ENCODE assay signal across 20 cellular contexts in genomic region chr12:30828686-30829085, GRCh38.
"Had no signal": no experiment of that assay in that cellular context is flagged by ENCODE, and none has a peak within 500 bp of the region (broad histone marks: within the 10 kb centered on the region; RNA-seq: fewer than 3 reads in every experiment).

No MANE protein-coding gene starts in this region.

- H3K27ac Mint-ChIP-seq: activated CD4-positive, alpha-beta T cell treated with anti-CD3 and anti-CD28 coated beads, Interleukin-2, amount 10 ng/mL, durations not matched to agents 7 days and 5 days; activated naive CD8-positive, alpha-beta T cell treated with anti-CD3 and anti-CD28 coated beads, Interleukin-2, amount 50 U/mL, for 24 hours; naive thymus-derived CD4-positive, alpha-beta T cell had no signal

- DNase-seq: activated CD4-positive, alpha-beta T cell treated with anti-CD3 and anti-CD28 coated beads, Interleukin-2, amount 10 ng/mL, durations not matched to agents 7 days and 5 days; activated CD8-positive, alpha-beta memory T cell treated with anti-CD3 and anti-CD28 coated beads for 24 hours; activated naive CD4-positive, alpha-beta T cell; activated naive CD8-positive, alpha-beta T cell treated with anti-CD3 and anti-CD28 coated beads, Interleukin-2, amount 50 U/mL, for 24 hours; hypothalamus; left colon; mammary epithelial cell; mucosa of descending colon; naive thymus-derived CD4-positive, alpha-beta T cell; pancreas; retina; stimulated activated CD4-positive, alpha-beta T cell treated with anti-CD3 and anti-CD28 coated beads, Interleukin-4, amount 100 ng/mL, for 24 hours; stimulated activated naive CD4-positive, alpha-beta T cell treated with Interleukin-2 at 50 U/mL for 16 hours; substantia nigra had no signal

- H3K4me3 ChIP-seq: ascending aorta, mucosa of descending colon, pancreas, skin epidermis, tibial nerve, vagina had no signal

- H3K36me3 Mint-ChIP-seq: naive thymus-derived CD4-positive, alpha-beta T cell had no signal

- H3K9me3 Mint-ChIP-seq: activated CD4-positive, alpha-beta T cell treated with anti-CD3 and anti-CD28 coated beads, Interleukin-2, amount 10 ng/mL, durations not matched to agents 7 days and 5 days; activated naive CD8-positive, alpha-beta T cell treated with anti-CD3 and anti-CD28 coated beads, Interleukin-2, amount 50 U/mL, for 24 hours had no signal

- FAIRE-seq: endometrium, pancreas had no signal

- H3K27ac ChIP-seq: ascending aorta, pancreas, skin epidermis, tibial nerve, vagina had no signal

- H3K36me3 ChIP-seq: ascending aorta, pancreas, tibial nerve, vagina had no signal

- H3K4me1 ChIP-seq: ascending aorta, pancreas, tibial nerve, vagina had no signal

- ATAC-seq: activated naive CD8-positive, alpha-beta T cell treated with anti-CD3 and anti-CD28 coated beads, Interleukin-2, amount 50 U/mL, for 24 hours; esophagus mucosa; left colon; mucosa of descending colon; naive thymus-derived CD4-positive, alpha-beta T cell; pancreas had no signal

- H3K9me3 ChIP-seq: ascending aorta, mucosa of descending colon, pancreas, vagina had no signal

- H3K27me3 ChIP-seq: ascending aorta, pancreas, tibial nerve, vagina had no signal

- H3K4me3 Mint-ChIP-seq: activated CD4-positive, alpha-beta T cell treated with anti-CD3 and anti-CD28 coated beads, Interleukin-2, amount 10 ng/mL, durations not matched to agents 7 days and 5 days; activated naive CD8-positive, alpha-beta T cell treated with anti-CD3 and anti-CD28 coated beads, Interleukin-2, amount 50 U/mL, for 24 hours; naive thymus-derived CD4-positive, alpha-beta T cell had no signal
